Comparison of ENCODE assay signal across 8 cellular contexts in genomic region chr11:66638177-66639065, GRCh38. TPM values are rescaled to one million over a fixed set of nuclear protein-coding genes. Genes with fewer than 3 reads are reported as not detected.
DNase-seq lines count a peak whose midpoint lies in the region; TF ChIP-seq lines count a peak whose summit lies in the region.

Gene RBM4 (plus strand): TSS chr11:66638703. CDS start chr11:66639712, 1,009 bp downstream.

- H2BK20ac ChIP-seq in H9 (ENCODE audit: low read depth, low read length, poor library complexity, severe bottlenecking) = no peak within 1 kb of the TSS

- H3K23ac ChIP-seq in H9 (ENCODE audit: insufficient read length, low read depth, low read length) = no peak within 1 kb of the TSS

- no peak within 1 kb of the TSS for H2AFZ ChIP-seq in H9 (ENCODE audit: low read length)

- H3T11ph ChIP-seq in H9 (ENCODE audit: low read length) = no peak within 1 kb of the TSS

- peaks cover 12% of the 10 kb centered on the region for H3K23me2 ChIP-seq in H9 (ENCODE audit: insufficient read length, low read depth, low read length, poor library complexity, severe bottlenecking)

- H3K4me3 Mint-ChIP-seq in H9 (peak within 1 kb of the TSS; percentile 99 to 100), nephron (peak within 1 kb of the TSS; percentile 95 to 98 (median 97))
- H3K4me3 Mint-ChIP-seq in stimulated activated naive CD8-positive, alpha-beta T cell treated with anti-CD3 and anti-CD28 coated beads, Interleukin-15, Interleukin-2, amounts not matched to agents 100 ng/mL and 50 ng/mL, for 24 hours = peak within 1 kb of the TSS; percentile 90

- H3K27me3 ChIP-seq in H9 (ENCODE audit: insufficient read depth, low read length) = no peaks in the 10 kb centered on the region
- H3K27me3 ChIP-seq in MG63 = no peaks in the 10 kb centered on the region

- DNase-seq in G401 (ENCODE audit: low spot score) (peak; percentile 100), H9 (peak; percentile 99), MG63 (peak; percentile 99), SHP77 treated with DMSO at 0.1 percent for 48 hours (lab: John Stamatoyannopoulos, UW) (peak; percentile 100), fibroblast of the aortic adventitia (ENCODE audit: low read depth) (peak; percentile 100)
- DNase-seq in activated effector memory CD4-positive, alpha-beta T cell treated with anti-CD3 and anti-CD28 coated beads, Interleukin-2, amount 50 U/mL, for 16 hours = peak; percentile 98

- no peak within 1 kb of the TSS; the same call in 1 of the 2 replicates for H3K4ac ChIP-seq in H9 (ENCODE audit: low read depth, low read length)

- H3K79me2 ChIP-seq in H9 (ENCODE audit: insufficient read depth, low read length) = peaks cover 43% of the 10 kb centered on the region

- H3K36me3 ChIP-seq in MG63 = peaks cover 77% of the 10 kb centered on the region

- H4K5ac ChIP-seq in H9 (ENCODE audit: insufficient read length, low read depth, low read length) = peak within 1 kb of the TSS; percentile 74

- no peak within 1 kb of the TSS for H2BK15ac ChIP-seq in H9 (ENCODE audit: low read depth, low read length)

- peak within 1 kb of the TSS; percentile 63 for H4K8ac ChIP-seq in H9 (replicated peaks; ENCODE audit: insufficient read length, low read depth, low read length)

- peak within 1 kb of the TSS; percentile 95 for H3K4me2 ChIP-seq in H9 (ENCODE audit: insufficient read depth, insufficient read length, low read length)

- TF ChIP-seq CTCF in H9 (conservative IDR thresholded peaks at IDR 0.05) (no peak; the same call in 2 of the 3 replicates), fibroblast of the aortic adventitia (IDR thresholded peaks at IDR 0.05; ENCODE audit: insufficient read depth, low read length) (peak; percentile 11), nephron (IDR thresholded peaks at IDR 0.05; ENCODE audit: unreplicated experiment in 3 of 3) (no peak)

- H3K36me3 Mint-ChIP-seq in H9 (ENCODE audit: insufficient read depth in 1 of 3, low read depth in 3 of 3) (peaks cover 39 to 76% (median 63%) of the 10 kb centered on the region in 3 experiments), nephron (ENCODE audit: low read depth) (peaks cover 52% of the 10 kb centered on the region)
- peaks cover 83% of the 10 kb centered on the region for H3K36me3 Mint-ChIP-seq in stimulated activated naive CD8-positive, alpha-beta T cell treated with anti-CD3 and anti-CD28 coated beads, Interleukin-15, Interleukin-2, amounts not matched to agents 100 ng/mL and 50 ng/mL, for 24 hours (ENCODE audit: low read depth)

- in situ Hi-C loops in G401 (cut with HindIII; ENCODE audit: low sequenced_read_pairs) = no loop called here

- peak within 1 kb of the TSS; percentile 92 for H3K18ac ChIP-seq in H9 (ENCODE audit: insufficient read length, low read depth, low read length)

- H3K4me1 Mint-ChIP-seq in H9 (peaks cover 55 to 58% of the 10 kb centered on the region in 2 experiments), nephron (peaks cover 54% of the 10 kb centered on the region)
- H3K4me1 Mint-ChIP-seq in stimulated activated naive CD8-positive, alpha-beta T cell treated with anti-CD3 and anti-CD28 coated beads, Interleukin-15, Interleukin-2, amounts not matched to agents 100 ng/mL and 50 ng/mL, for 24 hours (ENCODE audit: low read depth) = peaks cover 69% of the 10 kb centered on the region

- H3K27ac ChIP-seq in H9 (ENCODE audit: insufficient read length, low read depth, low read length) = peak within 1 kb of the TSS; percentile 70

- H3K9me3 ChIP-seq in H9 (ENCODE audit: control insufficient read depth, low read depth, low read length) (no peaks in the 10 kb centered on the region), MG63 (no peaks in the 10 kb centered on the region)

- peak within 1 kb of the TSS; percentile 76 for H2BK5ac ChIP-seq in H9 (ENCODE audit: insufficient read length, low read length)

- H2BK12ac ChIP-seq in H9 (ENCODE audit: insufficient read length, low read depth, low read length) = no peak within 1 kb of the TSS

- H3K9me3 Mint-ChIP-seq in H9 = no peaks in the 10 kb centered on the region
- no peaks in the 10 kb centered on the region for H3K9me3 Mint-ChIP-seq in nephron
- H3K9me3 Mint-ChIP-seq in stimulated activated naive CD8-positive, alpha-beta T cell treated with anti-CD3 and anti-CD28 coated beads, Interleukin-15, Interleukin-2, amounts not matched to agents 100 ng/mL and 50 ng/mL, for 24 hours = no peaks in the 10 kb centered on the region

- peak within 1 kb of the TSS; percentile 13 for H4K91ac ChIP-seq in H9 (ENCODE audit: insufficient read length, low read depth, low read length)

- no peaks in the 10 kb centered on the region for H3K79me1 ChIP-seq in H9 (ENCODE audit: insufficient read depth, low read depth, low read length, poor library complexity, severe bottlenecking)

- H3K56ac ChIP-seq in H9 (ENCODE audit: insufficient read length, low read depth, low read length) = peak within 1 kb of the TSS; percentile 82

- H4K20me1 ChIP-seq in H9 (ENCODE audit: control insufficient read depth, insufficient read depth, insufficient read length) = no peaks in the 10 kb centered on the region

- H3K14ac ChIP-seq in H9 (ENCODE audit: insufficient read depth, low read length) = peak within 1 kb of the TSS; percentile 98

- H3K9ac ChIP-seq in H9 (ENCODE audit: extremely low read depth, insufficient read length, low read length) = peak within 1 kb of the TSS; percentile 100

- H3K4me3 ChIP-seq in MG63 (peak within 1 kb of the TSS; percentile 79), fibroblast of the aortic adventitia (ENCODE audit: low read depth, low read length) (peak within 1 kb of the TSS; percentile 91)

- H2BK120ac ChIP-seq in H9 (ENCODE audit: low read depth, low read length, poor library complexity, severe bottlenecking) = peak within 1 kb of the TSS; percentile 40

- H2AK5ac ChIP-seq in H9 (ENCODE audit: insufficient read length, low read length) = no peak within 1 kb of the TSS

- peaks cover 3% of the 10 kb centered on the region for H3K4me1 ChIP-seq in H9 (ENCODE audit: insufficient read depth, low read length)

- H3K27ac Mint-ChIP-seq in H9 = peak within 1 kb of the TSS; percentile 100
- H3K27ac Mint-ChIP-seq in nephron = peak within 1 kb of the TSS; percentile 98
- peak within 1 kb of the TSS; percentile 97 for H3K27ac Mint-ChIP-seq in stimulated activated naive CD8-positive, alpha-beta T cell treated with anti-CD3 and anti-CD28 coated beads, Interleukin-15, Interleukin-2, amounts not matched to agents 100 ng/mL and 50 ng/mL, for 24 hours

- WGBS in H9 (ENCODE audit: extremely low coverage, insufficient read length, low lambda C conversion rate) = no CpG with 5 or more reads among the region's 63 CpGs

- H3K27me3 Mint-ChIP-seq in H9 (ENCODE audit: low read depth) (peaks cover 2% of the 10 kb centered on the region; the same call in 1 of the 2 replicates), nephron (ENCODE audit: low read depth) (no peaks in the 10 kb centered on the region)
- no peaks in the 10 kb centered on the region for H3K27me3 Mint-ChIP-seq in stimulated activated naive CD8-positive, alpha-beta T cell treated with anti-CD3 and anti-CD28 coated beads, Interleukin-15, Interleukin-2, amounts not matched to agents 100 ng/mL and 50 ng/mL, for 24 hours

RNA-seq across cellular contexts. Expression of gene RBM4, which starts in this region (rescaled TPM):
- 513 and 534 TPM in 2 replicates for total RNA-seq in G401 (2014; rRNA removed; shearing (Covaris generic))
- 264 and 272 TPM in 2 replicates for total RNA-seq in H9 (2021)
- 136 and 213 TPM in 2 replicates for total RNA-seq in MG63 (2014; rRNA removed; shearing (Covaris generic); ENCODE audit: low replicate concordance)
- 34.5 and 73.8 TPM in 2 replicates for total RNA-seq in fibroblast of the aortic adventitia (ENCODE audit: low replicate concordance)

Comparison
In these comparisons a context has a peak if more than half of its experiments do, and no peak if none do; other contexts are left out.
1. Peak in every context shown above with its lines: DNase-seq, H3K4me3 ChIP-seq and H3K27ac ChIP-seq.